25 cellular contexts compared by ENCODE assay signal in the genomic region with DNA sequence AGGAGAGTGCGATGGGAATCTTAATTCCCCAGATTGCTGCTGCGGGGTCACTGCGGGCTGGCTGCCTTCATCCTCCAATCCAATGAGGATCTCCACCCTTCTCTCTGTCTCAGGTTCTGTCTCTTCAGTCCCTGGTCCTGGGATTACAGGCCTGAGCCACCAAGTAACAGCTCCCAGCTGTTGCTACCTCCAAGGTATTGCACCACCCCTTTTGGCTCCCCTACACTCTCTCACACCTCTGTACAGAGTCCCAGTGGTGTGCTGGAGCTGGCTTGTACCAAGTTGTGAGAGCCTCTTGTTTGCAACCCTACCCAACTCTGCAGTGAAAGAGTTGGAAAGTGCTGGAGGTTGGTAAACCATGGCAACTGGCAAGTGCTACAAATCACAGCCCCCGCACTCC.
"Had no signal": no experiment of that assay in that cellular context is flagged by ENCODE, and none has a peak within 500 bp of the region (broad histone marks: within the 10 kb centered on the region; RNA-seq: fewer than 3 reads in every experiment).

No MANE protein-coding gene starts in this region.

- DNase-seq: activated CD4-positive, alpha-beta T cell treated with anti-CD3 and anti-CD28 coated beads for 48 hours; activated CD4-positive, alpha-beta T cell treated with anti-CD3 and anti-CD28 coated beads, Interleukin-2, amount 50 U/mL, for 1 hour; activated CD4-positive, alpha-beta T cell treated with anti-CD3 and anti-CD28 coated beads, Interleukin-2, amount 50 U/mL, for 48 hours; activated CD8-positive, alpha-beta memory T cell treated with anti-CD3 and anti-CD28 coated beads for 24 hours; activated CD8-positive, alpha-beta T cell treated with anti-CD3 and anti-CD28 coated beads for 36 hours; activated effector memory CD4-positive, alpha-beta T cell treated with Interleukin-2 at 50 U/mL for 16 hours; activated gamma-delta T cell treated with Interleukin-2 at 50 U/mL for 16 hours; activated naive CD4-positive, alpha-beta T cell treated with anti-CD3 and anti-CD28 coated beads, Interleukin-2, amount 50 U/mL, for 16 hours; activated naive CD4-positive, alpha-beta T cell treated with Interleukin-2 at 50 U/mL for 16 hours; activated T-cell treated with anti-CD3 and anti-CD28 coated beads, Interleukin-2, amount 50 U/mL, for 4 hours; amniotic stem cell; brain microvascular endothelial cell; dorsolateral prefrontal cortex; effector memory CD4-positive, alpha-beta T cell; endodermal cell; foreskin fibroblast; head of caudate nucleus; T-helper 2 cell had no signal

- H3K36me3 ChIP-seq: brain microvascular endothelial cell had no signal

- H3K27ac ChIP-seq: brain microvascular endothelial cell, coronary artery, dorsolateral prefrontal cortex had no signal

- ATAC-seq: activated CD8-positive, alpha-beta T cell treated with anti-CD3 and anti-CD28 coated beads for 36 hours; activated T-cell treated with anti-CD3 and anti-CD28 coated beads, Interleukin-2, amount 50 U/mL, for 4 hours; activated T-helper 17 cell treated with anti-CD3 and anti-CD28 coated beads, Interleukin-2, amount 50 U/mL, for 72 hours; esophagus mucosa; WTC11 had no signal

- H3K4me3 ChIP-seq: coronary artery, dorsolateral prefrontal cortex had no signal

- H3K27me3 ChIP-seq: brain microvascular endothelial cell, dorsolateral prefrontal cortex had no signal

- FAIRE-seq: astrocyte, bronchial epithelial cell, frontal cortex had no signal
